ENCODE assay signal across 9 cellular contexts in genomic region chr16:52912565-52913173, GRCh38.
DNase-seq lines count a peak whose midpoint lies in the region; FAIRE-seq and TF ChIP-seq lines count a peak whose summit lies in the region.
"Had no signal": no experiment of that assay in that cellular context is flagged by ENCODE, and none has a peak within 500 bp of the region (broad histone marks: within the 10 kb centered on the region; RNA-seq: fewer than 3 reads in every experiment).

No MANE protein-coding gene starts in this region.

- H3K4me2 ChIP-seq in fibroblast of lung (ENCODE audit: extremely low read depth, insufficient read depth, low read length), result no peak overlapping the region
- H3K4me2 ChIP-seq in neuronal stem cell (ENCODE audit: insufficient read depth, low read length, poor library complexity, severe bottlenecking), result no peak overlapping the region
- H3K4me2 ChIP-seq: BLaER1 treated with 17β-estradiol and CSF1 and Interleukin-3, amounts not matched to agents 10 nM and 100 nM had no signal

- no peak overlapping the region for H4K8ac ChIP-seq in neuronal stem cell (ENCODE audit: low read depth, low read length)

- H2BK15ac ChIP-seq in neuronal stem cell (ENCODE audit: low read length), result no peak overlapping the region

- no CpG with 5 or more reads among the region's 7 CpGs for WGBS in neuronal stem cell (ENCODE audit: extremely low coverage in 2 of 2, insufficient read length in 2 of 2, insufficient replicate concordance in 1 of 2), 2 donors

- H2BK12ac ChIP-seq in neuronal stem cell (ENCODE audit: low read length), result no peak overlapping the region

- no peak overlapping the region for H2BK120ac ChIP-seq in neuronal stem cell (ENCODE audit: low read depth, low read length)

- H3K9ac ChIP-seq in fibroblast of lung (ENCODE audit: insufficient read depth, low read length) (no peak overlapping the region), neuronal stem cell (ENCODE audit: low read depth, low read length, poor library complexity) (no peak overlapping the region)
- H3K9ac ChIP-seq: BLaER1 treated with 17β-estradiol and CSF1 and Interleukin-3, amounts not matched to agents 10 nM and 100 nM had no signal

- no peaks in the 10 kb centered on the region for H3K4me1 Mint-ChIP-seq in activated T-helper 1 cell treated with anti-CD3 and anti-CD28 coated beads, Interleukin-12 subunit alpha, Interleukin-12 subunit beta, Interleukin-2, Interleukin-4 antibody, amounts not matched to agents 30 ng/mL and 10 ng/mL and 1 ng/mL, durations not matched to agents 14 hours and 24 hours and 36 hours (ENCODE audit: low read depth)

- intact Hi-C loops in activated T-helper 1 cell treated with anti-CD3 and anti-CD28 coated beads, Interleukin-12 subunit alpha, Interleukin-12 subunit beta, Interleukin-2, Interleukin-4 antibody, amounts not matched to agents 30 ng/mL and 10 ng/mL and 1 ng/mL, durations not matched to agents 14 hours and 24 hours and 36 hours (cut with micrococcal nuclease), result no loop called here

- H3K9me3 Mint-ChIP-seq in activated T-helper 1 cell treated with anti-CD3 and anti-CD28 coated beads, Interleukin-12 subunit alpha, Interleukin-12 subunit beta, Interleukin-2, Interleukin-4 antibody, amounts not matched to agents 30 ng/mL and 10 ng/mL and 1 ng/mL, durations not matched to agents 14 hours and 24 hours and 36 hours, result no peaks in the 10 kb centered on the region

- H3K18ac ChIP-seq in neuronal stem cell (ENCODE audit: low read length), result no peak overlapping the region

- FAIRE-seq in H54 (lab: Jason Lieb, UNC), result peak; percentile 65

- DNase-seq in NCI-H2081 (lab: John Stamatoyannopoulos, UW) (peak; percentile 42 to 66), NCI-H2081 treated with DMSO at 0.1 percent for 48 hours (lab: John Stamatoyannopoulos, UW) (no peak), H54 (ENCODE audit: insufficient read length, low spot score) (peak; percentile 28), NCI-H1092 treated with DMSO at 0.1 percent for 48 hours (lab: John Stamatoyannopoulos, UW) (peak; percentile 83), SW480 (ENCODE audit: low spot score) (peak; percentile 59), fibroblast of lung (ENCODE audit: low read depth in 2 of 2) (peak; percentile 41 to 66), neuronal stem cell (ENCODE audit: low spot score) (peak; percentile 66)
- DNase-seq in activated T-helper 1 cell treated with anti-CD3 and anti-CD28 coated beads, Interleukin-12 subunit alpha, Interleukin-12 subunit beta, Interleukin-2, Interleukin-4 antibody, amounts not matched to agents 30 ng/mL and 10 ng/mL and 1 ng/mL, durations not matched to agents 14 hours and 24 hours and 36 hours (ENCODE audit: low spot score), result no peak

- no peaks in the 10 kb centered on the region for H3K27me3 ChIP-seq in fibroblast of lung (ENCODE audit: control insufficient read depth, insufficient read depth, low read length)
- no peaks in the 10 kb centered on the region for H3K27me3 ChIP-seq in neuronal stem cell (ENCODE audit: control insufficient read depth in 3 of 3, insufficient read depth in 3 of 3, low read depth in 1 of 3, low read length in 3 of 3)
- H3K27me3 ChIP-seq: BLaER1 treated with 17β-estradiol and CSF1 and Interleukin-3, amounts not matched to agents 10 nM and 100 nM had no signal

- H3K4me3 ChIP-seq in fibroblast of lung (replicated peaks in 1 of 4; ENCODE audit: control extremely low read depth in 1 of 4, insufficient read depth in 1 of 4, low read depth in 3 of 4, low read length in 4 of 4), result no peak overlapping the region
- H3K4me3 ChIP-seq in neuronal stem cell (ENCODE audit: low read length in 2 of 2), result no peak overlapping the region
- H3K4me3 ChIP-seq: BLaER1 treated with 17β-estradiol and CSF1 and Interleukin-3, amounts not matched to agents 10 nM and 100 nM had no signal

- no peaks in the 10 kb centered on the region for H3K36me3 Mint-ChIP-seq in activated T-helper 1 cell treated with anti-CD3 and anti-CD28 coated beads, Interleukin-12 subunit alpha, Interleukin-12 subunit beta, Interleukin-2, Interleukin-4 antibody, amounts not matched to agents 30 ng/mL and 10 ng/mL and 1 ng/mL, durations not matched to agents 14 hours and 24 hours and 36 hours (ENCODE audit: low read depth)

- H3K27ac Mint-ChIP-seq in activated T-helper 1 cell treated with anti-CD3 and anti-CD28 coated beads, Interleukin-12 subunit alpha, Interleukin-12 subunit beta, Interleukin-2, Interleukin-4 antibody, amounts not matched to agents 30 ng/mL and 10 ng/mL and 1 ng/mL, durations not matched to agents 14 hours and 24 hours and 36 hours, result no peak overlapping the region

- H3K27ac ChIP-seq in fibroblast of lung (ENCODE audit: insufficient read depth, low read length) (no peak overlapping the region), neuronal stem cell (replicated peaks; ENCODE audit: low read length) (no peak overlapping the region)
- H3K27ac ChIP-seq: BLaER1 treated with 17β-estradiol and CSF1 and Interleukin-3, amounts not matched to agents 10 nM and 100 nM had no signal

- H3K14ac ChIP-seq in neuronal stem cell (ENCODE audit: low read length), result no peak overlapping the region

- H3K9me3 ChIP-seq in fibroblast of lung (ENCODE audit: control insufficient read depth, insufficient read depth, low read depth, low read length) (no peaks in the 10 kb centered on the region), neuronal stem cell (replicated peaks in 1 of 2; ENCODE audit: control insufficient read depth in 2 of 2, insufficient read depth in 1 of 2, low read depth in 1 of 2, low read length in 2 of 2) (no peaks in the 10 kb centered on the region)
- H3K9me3 ChIP-seq: BLaER1 treated with 17β-estradiol and CSF1 and Interleukin-3, amounts not matched to agents 10 nM and 100 nM had no signal

- H4K20me1 ChIP-seq in fibroblast of lung (ENCODE audit: control insufficient read depth, extremely low read depth, insufficient read depth, low read length), result no peaks in the 10 kb centered on the region
- H4K20me1 ChIP-seq: BLaER1 treated with 17β-estradiol and CSF1 and Interleukin-3, amounts not matched to agents 10 nM and 100 nM had no signal

- no peaks in the 10 kb centered on the region for H3K79me2 ChIP-seq in fibroblast of lung (ENCODE audit: control insufficient read depth, insufficient read depth, low read length)

- H4K91ac ChIP-seq in neuronal stem cell (ENCODE audit: low read depth, low read length, poor library complexity), result no peak overlapping the region

- no peak overlapping the region for H2AK5ac ChIP-seq in neuronal stem cell (ENCODE audit: low read depth, low read length)

- H3K4me3 Mint-ChIP-seq in activated T-helper 1 cell treated with anti-CD3 and anti-CD28 coated beads, Interleukin-12 subunit alpha, Interleukin-12 subunit beta, Interleukin-2, Interleukin-4 antibody, amounts not matched to agents 30 ng/mL and 10 ng/mL and 1 ng/mL, durations not matched to agents 14 hours and 24 hours and 36 hours, result no peak overlapping the region

- H3K23ac ChIP-seq in neuronal stem cell (ENCODE audit: low read depth, low read length, poor library complexity), result no peak overlapping the region

- H2BK5ac ChIP-seq in neuronal stem cell (ENCODE audit: low read length), result no peak overlapping the region

- H3K4me1 ChIP-seq in fibroblast of lung (ENCODE audit: control insufficient read depth, extremely low read depth, insufficient read depth, low read length), result no peaks in the 10 kb centered on the region
- no peaks in the 10 kb centered on the region for H3K4me1 ChIP-seq in neuronal stem cell (ENCODE audit: control insufficient read depth in 2 of 2, insufficient read depth in 1 of 2, low read depth in 1 of 2, low read length in 2 of 2)
- H3K4me1 ChIP-seq: BLaER1 treated with 17β-estradiol and CSF1 and Interleukin-3, amounts not matched to agents 10 nM and 100 nM had no signal

- TF ChIP-seq CTCF in fibroblast of lung (conservative IDR thresholded peaks at IDR 0.05 in 1 of 2, IDR thresholded peaks at IDR 0.05 in 1 of 2; ENCODE audit: low read depth in 1 of 2, low read length in 2 of 2), result peak; percentile 59 to 86

- H3K27me3 Mint-ChIP-seq in activated T-helper 1 cell treated with anti-CD3 and anti-CD28 coated beads, Interleukin-12 subunit alpha, Interleukin-12 subunit beta, Interleukin-2, Interleukin-4 antibody, amounts not matched to agents 30 ng/mL and 10 ng/mL and 1 ng/mL, durations not matched to agents 14 hours and 24 hours and 36 hours (ENCODE audit: insufficient read depth), result no peaks in the 10 kb centered on the region

- H3K79me1 ChIP-seq in neuronal stem cell (ENCODE audit: low read depth, low read length), result no peaks in the 10 kb centered on the region

- TF ChIP-seq POLR2A in H54 (IDR thresholded peaks at IDR 0.05; ENCODE audit: low read depth, low read length), result no peak

- H3K36me3 ChIP-seq in fibroblast of lung (ENCODE audit: control insufficient read depth, insufficient read depth, low read length), result no peaks in the 10 kb centered on the region
- no peaks in the 10 kb centered on the region for H3K36me3 ChIP-seq in neuronal stem cell (replicated peaks in 1 of 2; ENCODE audit: control insufficient read depth in 2 of 2, insufficient read depth in 2 of 2, low read length in 2 of 2)
- H3K36me3 ChIP-seq: BLaER1 treated with 17β-estradiol and CSF1 and Interleukin-3, amounts not matched to agents 10 nM and 100 nM had no signal

- H2AFZ ChIP-seq in fibroblast of lung (ENCODE audit: low read length), result no peak overlapping the region
- H2AFZ ChIP-seq in neuronal stem cell (ENCODE audit: low read length), result peak overlapping the region; percentile 50

- H3K4ac ChIP-seq in neuronal stem cell (ENCODE audit: low read length), result no peak overlapping the region

Comparison
In these comparisons a context has a peak if more than half of its experiments do, and no peak if none do; other contexts are left out.
1. DNase-seq: peak in NCI-H2081 (2 of 2), H54 (single experiment), NCI-H1092 treated with DMSO at 0.1 percent for 48 hours (single experiment), SW480 (single experiment), fibroblast of lung (2 of 2) and neuronal stem cell (single experiment); none in NCI-H2081 treated with DMSO at 0.1 percent for 48 hours (single experiment) and activated T-helper 1 cell treated with anti-CD3 and anti-CD28 coated beads, Interleukin-12 subunit alpha, Interleukin-12 subunit beta, Interleukin-2, Interleukin-4 antibody, amounts not matched to agents 30 ng/mL and 10 ng/mL and 1 ng/mL, durations not matched to agents 14 hours and 24 hours and 36 hours (single experiment).